In genomic region chr6:151624900-151625536, GRCh38 we compare ENCODE assay signal across 8 cellular contexts.
"Had no signal": no experiment of that assay in that cellular context is flagged by ENCODE, and none has a peak within 500 bp of the region (broad histone marks: within the 10 kb centered on the region; RNA-seq: fewer than 3 reads in every experiment).

No MANE protein-coding gene starts in this region.

- H3K27ac ChIP-seq: GM23248, HL-60 had no signal

- DNase-seq: GM23248, GOT3, H9, HCEC 1CT, HFFc6, IMR-90 had no signal

- H3K27ac Mint-ChIP-seq: H9, HFFc6 had no signal

- H3K4me3 ChIP-seq: GM23248, K562 had no signal

- H3K9me3 Mint-ChIP-seq: H9 had no signal

- H3K4me3 Mint-ChIP-seq: H9, HFFc6 had no signal

- ATAC-seq: K562 had no signal
